In genomic region chr3:193894121-193894863, GRCh38 we compare ENCODE assay signal across 14 cellular contexts.
A peak's percentile ranks its signal among the peaks of the same experiment; 100 is the strongest.
DNase-seq lines count a peak whose midpoint lies in the region; ATAC-seq, FAIRE-seq and TF ChIP-seq lines count a peak whose summit lies in the region.
"Had no signal": no experiment of that assay in that cellular context is flagged by ENCODE, and none has a peak within 500 bp of the region (broad histone marks: within the 10 kb centered on the region; RNA-seq: fewer than 3 reads in every experiment).

No MANE protein-coding gene starts in this region.

- 0 out of 2 replicates have a peak, but pooled peaks cover 6% of the 10 kb centered on the region for H3K27me3 ChIP-seq in OCI-LY3 (ENCODE audit: low read depth, low read length)
- H3K27me3 ChIP-seq in heart left ventricle: no peaks in the 10 kb centered on the region
- no peaks in the 10 kb centered on the region for H3K27me3 ChIP-seq in pancreas
- H3K27me3 ChIP-seq: suprapubic skin had no signal

- POLR2A ChIA-PET in HEK293 (lab: Yijun Ruan, JAX): no interaction called here

- no peaks in the 10 kb centered on the region for H3K9me3 Mint-ChIP-seq in effector memory CD8-positive, alpha-beta T cell

- no peak for TF ChIP-seq POLR2A in heart left ventricle (IDR thresholded peaks at IDR 0.05)

- H3K4me2 ChIP-seq in OCI-LY3 (ENCODE audit: low read length): no peak overlapping the region

- H3K27ac Mint-ChIP-seq in effector memory CD8-positive, alpha-beta T cell: no peak overlapping the region

- no peaks in the 10 kb centered on the region for H4K20me1 ChIP-seq in OCI-LY3 (ENCODE audit: insufficient read depth, low read length)

- CTCF ChIA-PET in HEK293 (lab: Yijun Ruan, JAX): no interaction called here

- FAIRE-seq in pancreas (lab: Jason Lieb, UNC): no peak

- no peaks in the 10 kb centered on the region for H3K4me1 ChIP-seq in HEK293 (ENCODE audit: control insufficient read depth, insufficient read depth, low read length)
- H3K4me1 ChIP-seq in OCI-LY3 (ENCODE audit: low read length): peaks cover 25% of the 10 kb centered on the region
- H3K4me1 ChIP-seq in heart left ventricle: peaks cover 0 to 26% (median 4%) of the 10 kb centered on the region in 12 donors
- H3K4me1 ChIP-seq in pancreas: peaks cover 4 to 10% (median 5%) of the 10 kb centered on the region in 3 donors

- TF ChIP-seq CTCF in HEK293 (tag by site-specific recombination; IDR thresholded peaks at IDR 0.05): no peak
- no peak for TF ChIP-seq CTCF in OCI-LY3 (IDR thresholded peaks at IDR 0.05; ENCODE audit: low read depth, low read length)
- TF ChIP-seq CTCF in heart left ventricle (IDR thresholded peaks at IDR 0.05): no peak
- TF ChIP-seq CTCF in pancreas (IDR thresholded peaks at IDR 0.05): no peak

- H3K4me3 Mint-ChIP-seq in effector memory CD8-positive, alpha-beta T cell: no peak overlapping the region

- peaks cover 3% of the 10 kb centered on the region for H3K36me3 Mint-ChIP-seq in effector memory CD8-positive, alpha-beta T cell (ENCODE audit: insufficient read depth)

- ATAC-seq in heart left ventricle (peak; percentile 74 to 88 (median 78)), pancreas (peak; percentile 53 to 85 (median 74)), GM21423 (IDR thresholded peaks at IDR 0.05; ENCODE audit: unreplicated experiment) (no peak)
- ATAC-seq in effector memory CD8-positive, alpha-beta T cell (replicated peaks): no peak

- DNase-seq in heart left ventricle: peak in 4 of 5 donors; percentile 43 to 55 (median 47)
- peak in 3 of 6 donors; percentile 31 to 35 (median 31) for DNase-seq in pancreas
- DNase-seq in effector memory CD8-positive, alpha-beta T cell: no peak
- no peak for DNase-seq in pons (ENCODE audit: low spot score)
- no peak for DNase-seq in SHP77 (lab: John Stamatoyannopoulos, UW)
- DNase-seq: activated CD4-positive, CD25-positive, alpha-beta regulatory T cell; activated T-cell treated with anti-CD3 and anti-CD28 coated beads, Interleukin-2, amount 50 U/mL, for 48 hours; brain microvascular endothelial cell; KG1; stimulated activated CD4-positive, alpha-beta T cell treated with anti-CD3 and anti-CD28 coated beads, Interleukin-4, amount 100 ng/mL, for 4 hours had no signal

- H3K27me3 Mint-ChIP-seq in effector memory CD8-positive, alpha-beta T cell: peaks cover 0 to 17% of the 10 kb centered on the region in 2 donors

- H3K9ac ChIP-seq in OCI-LY3 (ENCODE audit: low read length): no peak overlapping the region

- H3K4me3 ChIP-seq in HEK293 (ENCODE audit: low read depth, low read length) (no peak overlapping the region), OCI-LY3 (ENCODE audit: low read length) (no peak overlapping the region), heart left ventricle (no peak overlapping the region), pancreas (no peak overlapping the region)
- H3K4me3 ChIP-seq: suprapubic skin had no signal

- intact Hi-C loops in heart left ventricle (cut with DNase I): no loop called here
- intact Hi-C loops in pancreas (cut with DNase I): no loop called here

- H2AFZ ChIP-seq in OCI-LY3 (ENCODE audit: low read depth, low read length): peak overlapping the region; percentile 52

- WGBS in heart left ventricle, 4 donors: 47 to 70% (median 61%) methylated on average over 10 of the region's 10 CpGs
- WGBS in pancreas, 2 donors: 45 to 49% methylated on average over 10 of the region's 10 CpGs

- H3K4me1 Mint-ChIP-seq in effector memory CD8-positive, alpha-beta T cell (ENCODE audit: low read depth in 2 of 2): no peaks in the 10 kb centered on the region

- no peaks in the 10 kb centered on the region for H3K9me3 ChIP-seq in HEK293 (ENCODE audit: control insufficient read depth, insufficient read depth, low read depth, low read length)
- H3K9me3 ChIP-seq in OCI-LY3 (ENCODE audit: insufficient read depth, low read length): no peaks in the 10 kb centered on the region
- H3K9me3 ChIP-seq in heart left ventricle: no peaks in the 10 kb centered on the region
- no peaks in the 10 kb centered on the region for H3K9me3 ChIP-seq in pancreas
- H3K9me3 ChIP-seq: suprapubic skin had no signal

- no peaks in the 10 kb centered on the region for H3K79me2 ChIP-seq in OCI-LY3 (ENCODE audit: low read length)

- H3K36me3 ChIP-seq in HEK293 (ENCODE audit: control insufficient read depth in 2 of 2, insufficient read depth in 1 of 2, low read length in 2 of 2) (no peaks in the 10 kb centered on the region), OCI-LY3 (replicated peaks; ENCODE audit: low read depth, low read length) (no peaks in the 10 kb centered on the region), heart left ventricle (no peaks in the 10 kb centered on the region), pancreas (no peaks in the 10 kb centered on the region)
- H3K36me3 ChIP-seq: brain microvascular endothelial cell, suprapubic skin had no signal

- H3K27ac ChIP-seq in HEK293 (ENCODE audit: extremely low read depth, low read depth, low read length): no peak overlapping the region
- no peak overlapping the region for H3K27ac ChIP-seq in OCI-LY3 (ENCODE audit: low read length)
- peak overlapping the region in 9 of 12 donors; percentile 3 to 65 (median 54) for H3K27ac ChIP-seq in heart left ventricle
- H3K27ac ChIP-seq in pancreas: peak overlapping the region in 2 of 4 donors; percentile 12 to 42
- H3K27ac ChIP-seq: brain microvascular endothelial cell, suprapubic skin had no signal

TF ChIP-seq in HEK293, 187 proteins besides CTCF, POLR2A, EP300 and RAD21 (continues in another document):
- TF ChIP-seq ZNF184 (tag by site-specific recombination; IDR thresholded peaks at IDR 0.05): no peak
- TF ChIP-seq ZNF24 (tag by site-specific recombination; IDR thresholded peaks at IDR 0.05): no peak
- TF ChIP-seq ATF2 (tag by site-specific recombination; IDR thresholded peaks at IDR 0.05; ENCODE audit: low read depth): no peak
- no peak for TF ChIP-seq ZNF830 (tag by site-specific recombination; IDR thresholded peaks at IDR 0.05; ENCODE audit: low read depth)
- TF ChIP-seq KLF8 (tag by site-specific recombination; IDR thresholded peaks at IDR 0.05): no peak
- TF ChIP-seq GLIS1 (tag by site-specific recombination; IDR thresholded peaks at IDR 0.05): peak; percentile 59
- no peak for TF ChIP-seq SCRT2 (tag by site-specific recombination; IDR thresholded peaks at IDR 0.05)
- TF ChIP-seq PRDM2 (tag by site-specific recombination; IDR thresholded peaks at IDR 0.05; ENCODE audit: borderline replicate concordance): no peak
- no peak for TF ChIP-seq FEZF1 (tag by site-specific recombination; IDR thresholded peaks at IDR 0.05)
- no peak for TF ChIP-seq ZNF350 (tag by site-specific recombination; IDR thresholded peaks at IDR 0.05)

Comparison
In these comparisons a context has a peak if more than half of its experiments do, and no peak if none do; other contexts are left out.
1. H3K27ac ChIP-seq: peak in heart left ventricle (9 of 12); none in HEK293 (single experiment) and OCI-LY3 (single experiment).
2. ATAC-seq: peak in heart left ventricle (4 of 4) and pancreas (4 of 4); none in effector memory CD8-positive, alpha-beta T cell (single experiment) and GM21423 (single experiment).
3. DNase-seq: peak in heart left ventricle (4 of 5); none in effector memory CD8-positive, alpha-beta T cell (0 of 3), pons (single experiment) and SHP77 (0 of 2).